In genomic region chr11:94521684-94522083, GRCh38 we compare ENCODE assay signal across 9 cellular contexts. TPM values are rescaled to one million over a fixed set of nuclear protein-coding genes. Genes with fewer than 3 reads are reported as not detected.
DNase-seq lines count a peak whose midpoint lies in the region; TF ChIP-seq lines count a peak whose summit lies in the region.
"Had no signal": no experiment of that assay in that cellular context is flagged by ENCODE, and none has a peak within 500 bp of the region (broad histone marks: within the 10 kb centered on the region; RNA-seq: fewer than 3 reads in every experiment).

No MANE protein-coding gene starts in this region.

- H3K4me3 ChIP-seq in OCI-LY3 (ENCODE audit: low read length), result no peak overlapping the region
- H3K4me3 ChIP-seq in coronary artery, result no peak overlapping the region
- H3K4me3 ChIP-seq: lung had no signal

- TF ChIP-seq CTCF in GM20000 (IDR thresholded peaks at IDR 0.05; ENCODE audit: extremely low read depth, missing control alignments) (peak; percentile 23), OCI-LY3 (IDR thresholded peaks at IDR 0.05; ENCODE audit: low read depth, low read length) (peak; percentile 48), glutamatergic neuron (IDR thresholded peaks at IDR 0.05; ENCODE audit: partially characterized antibody, unreplicated experiment) (peak; percentile 30), coronary artery (IDR thresholded peaks at IDR 0.05) (no peak)

- no peaks in the 10 kb centered on the region for H3K4me1 Mint-ChIP-seq in glutamatergic neuron (ENCODE audit: low read depth, unreplicated experiment)

- no peak overlapping the region for H3K27ac Mint-ChIP-seq in glutamatergic neuron (ENCODE audit: unreplicated experiment)

- H3K9me3 Mint-ChIP-seq in glutamatergic neuron (ENCODE audit: unreplicated experiment), result no peaks in the 10 kb centered on the region

- no peaks in the 10 kb centered on the region for H3K9me3 ChIP-seq in OCI-LY3 (ENCODE audit: insufficient read depth, low read length)

- H3K27ac ChIP-seq in OCI-LY3 (ENCODE audit: low read length), result no peak overlapping the region
- H3K27ac ChIP-seq in coronary artery, result no peak overlapping the region

- no peaks in the 10 kb centered on the region for H3K27me3 Mint-ChIP-seq in glutamatergic neuron (ENCODE audit: unreplicated experiment)

- no peak overlapping the region for H3K4me3 Mint-ChIP-seq in glutamatergic neuron (ENCODE audit: unreplicated experiment)

- peak overlapping the region; percentile 2; the same call in 1 of the 2 replicates for H2AFZ ChIP-seq in OCI-LY3 (ENCODE audit: low read depth, low read length)

- H3K4me2 ChIP-seq in OCI-LY3 (ENCODE audit: low read length), result no peak overlapping the region

- no peaks in the 10 kb centered on the region; the same call in 1 of the 2 replicates for H3K4me1 ChIP-seq in OCI-LY3 (ENCODE audit: low read length)

- no peaks in the 10 kb centered on the region for H3K79me2 ChIP-seq in OCI-LY3 (ENCODE audit: low read length)

- peak; percentile 49 for DNase-seq in AG20443 (ENCODE audit: low spot score)
- no peak for DNase-seq in GM20000 (ENCODE audit: low spot score)
- DNase-seq in glutamatergic neuron, result no peak
- no peak for DNase-seq in coronary artery (ENCODE audit: low spot score)
- no peak for DNase-seq in cerebellum (ENCODE audit: low spot score)
- DNase-seq in NCI-H345 (lab: John Stamatoyannopoulos, UW), result no peak
- no peak for DNase-seq in NCI-H510A treated with DMSO at 0.1 percent for 48 hours (lab: John Stamatoyannopoulos, UW)

- H3K9ac ChIP-seq in OCI-LY3 (ENCODE audit: low read length), result no peak overlapping the region

- H3K27me3 ChIP-seq in OCI-LY3 (ENCODE audit: low read depth, low read length), result peaks cover 23% of the 10 kb centered on the region

- H4K20me1 ChIP-seq in OCI-LY3 (ENCODE audit: insufficient read depth, low read length), result no peaks in the 10 kb centered on the region

- no peaks in the 10 kb centered on the region for H3K36me3 Mint-ChIP-seq in glutamatergic neuron (ENCODE audit: unreplicated experiment)

- H3K36me3 ChIP-seq in OCI-LY3 (replicated peaks; ENCODE audit: low read depth, low read length), result no peaks in the 10 kb centered on the region

RNA-seq across cellular contexts. Expression of gene C11orf97, which starts 9.4 kb away (rescaled TPM):
- total RNA-seq in glutamatergic neuron (ENCODE audit: unreplicated experiment), result not detected
- total RNA-seq in cerebellum, result not detected

RNA-seq across cellular contexts. Expression of gene FUT4, which starts 22.0 kb away (rescaled TPM):
- total RNA-seq in glutamatergic neuron (ENCODE audit: unreplicated experiment) (2.2 TPM), cerebellum (5.9 TPM)

RNA-seq across cellular contexts. Expression of gene ANKRD49, which starts 27.9 kb away (rescaled TPM):
- total RNA-seq in glutamatergic neuron (ENCODE audit: unreplicated experiment), result 11.9 TPM
- 14.8 TPM for total RNA-seq in cerebellum

RNA-seq across cellular contexts. Expression of gene MRE11, which starts 28.0 kb away (rescaled TPM):
- 14.4 TPM for total RNA-seq in glutamatergic neuron (ENCODE audit: unreplicated experiment)
- 28.7 TPM for total RNA-seq in cerebellum

RNA-seq across cellular contexts. Expression of gene PIWIL4, which starts 45.5 kb away (rescaled TPM):
- 0.69 TPM for total RNA-seq in glutamatergic neuron (ENCODE audit: unreplicated experiment)
- total RNA-seq in cerebellum, result 3.6 TPM
